ENCODE assay signal across 7 cellular contexts in genomic region chr12:53931844-53932581, GRCh38. TPM values are rescaled to one million over a fixed set of nuclear protein-coding genes. Genes with fewer than 3 reads are reported as not detected.
"Had no signal": no experiment of that assay in that cellular context is flagged by ENCODE, and none has a peak within 500 bp of the region (broad histone marks: within the 10 kb centered on the region; RNA-seq: fewer than 3 reads in every experiment).

No MANE protein-coding gene starts in this region.

- DNase-seq: GOT3, H9, HCEC 1CT, IMR-90, KG1 had no signal

- ATAC-seq: K562 had no signal

- H3K4me3 ChIP-seq: K562 had no signal

- H3K27ac Mint-ChIP-seq: H9 had no signal

- H3K4me3 Mint-ChIP-seq: H9 had no signal

RNA-seq across cellular contexts. Expression of gene HOXC13, which starts 6.6 kb away (rescaled TPM):
- total RNA-seq: H9, IMR-90 had no signal
- polyA plus RNA-seq: IMR-90 had no signal

RNA-seq across cellular contexts. Expression of gene HOXC12, which starts 22.7 kb away (rescaled TPM):
- total RNA-seq: H9, IMR-90 had no signal
- polyA plus RNA-seq: IMR-90 had no signal

RNA-seq across cellular contexts. Expression of gene HOXC11, which starts 40.9 kb away (rescaled TPM):
- total RNA-seq: H9, HT-29, IMR-90, K562 had no signal
- polyA plus RNA-seq: IMR-90, K562 had no signal

RNA-seq across cellular contexts. Expression of gene HOTAIR, which starts 42.7 kb away (rescaled TPM):
- total RNA-seq: H9, IMR-90, K562 had no signal
- polyA plus RNA-seq: IMR-90 had no signal

RNA-seq across cellular contexts. Expression of gene HOXC10, which starts 52.9 kb away (rescaled TPM):
- total RNA-seq: H9, HT-29, IMR-90 had no signal
